25 cellular contexts compared by ENCODE assay signal in genomic region chr7:1288390-1288995, GRCh38. TPM values are rescaled to one million over a fixed set of nuclear protein-coding genes. Genes with fewer than 3 reads are reported as not detected.
A peak's percentile ranks its signal among the peaks of the same experiment; 100 is the strongest.
DNase-seq lines count a peak whose midpoint lies in the region; ATAC-seq lines count a peak whose summit lies in the region.
"Had no signal": no experiment of that assay in that cellular context is flagged by ENCODE, and none has a peak within 500 bp of the region (broad histone marks: within the 10 kb centered on the region; RNA-seq: fewer than 3 reads in every experiment).

No MANE protein-coding gene starts in this region.

- H3K9me3 ChIP-seq in MG63: no peaks in the 10 kb centered on the region
- H3K9me3 ChIP-seq: Caco-2, SJCRH30 had no signal

- H3K27ac Mint-ChIP-seq in stimulated activated naive CD8-positive, alpha-beta T cell treated with anti-CD3 and anti-CD28 coated beads, Interleukin-15, amount 100 ng/mL, for 72 hours: no peak overlapping the region
- no peak overlapping the region for H3K27ac Mint-ChIP-seq in T-cell
- H3K27ac Mint-ChIP-seq: B cell; CD8-positive, alpha-beta T cell; IgD-negative memory B cell had no signal

- intact Hi-C loops in posterior vena cava (cut with DNase I): no loop called here

- POLR2A ChIA-PET in T-cell (lab: Charles Lee): no interaction called here

- H3K36me3 ChIP-seq in MG63: no peaks in the 10 kb centered on the region
- H3K36me3 ChIP-seq: SJCRH30 had no signal

- peaks cover 17% of the 10 kb centered on the region for H3K4me1 Mint-ChIP-seq in stimulated activated naive CD8-positive, alpha-beta T cell treated with anti-CD3 and anti-CD28 coated beads, Interleukin-15, amount 100 ng/mL, for 72 hours
- peaks cover 6 to 11% (median 10%) of the 10 kb centered on the region in 3 donors for H3K4me1 Mint-ChIP-seq in T-cell

- no peaks in the 10 kb centered on the region for H3K36me3 Mint-ChIP-seq in T-cell
- H3K36me3 Mint-ChIP-seq: CD8-positive, alpha-beta T cell; IgD-negative memory B cell had no signal

- no peak overlapping the region for H3K4me3 Mint-ChIP-seq in stimulated activated naive CD8-positive, alpha-beta T cell treated with anti-CD3 and anti-CD28 coated beads, Interleukin-15, amount 100 ng/mL, for 72 hours
- no peak overlapping the region for H3K4me3 Mint-ChIP-seq in T-cell
- H3K4me3 Mint-ChIP-seq: B cell; CD8-positive, alpha-beta T cell had no signal

- DNase-seq in activated naive CD4-positive, alpha-beta T cell treated with anti-CD3 and anti-CD28 coated beads, Interleukin-2, amount 50 U/mL, for 16 hours: peak; percentile 9
- no peak for DNase-seq in activated naive CD4-positive, alpha-beta T cell treated with Interleukin-2 at 50 U/mL for 16 hours
- DNase-seq in stimulated activated naive CD8-positive, alpha-beta T cell treated with anti-CD3 and anti-CD28 coated beads, Interleukin-15, amount 100 ng/mL, for 72 hours: no peak
- DNase-seq in stimulated activated naive CD8-positive, alpha-beta T cell treated with anti-CD3 and anti-CD28 coated beads, Interleukin-15, Interleukin-2, amounts not matched to agents 100 U/mL and 50 U/mL, for 24 hours: no peak
- DNase-seq in posterior vena cava (ENCODE audit: low spot score) (peak; percentile 67), T-cell (no peak), MG63 (no peak)
- DNase-seq: Caco-2; CD8-positive, alpha-beta T cell; DMS79; EL; GF-D8; NCI-H1092; NCI-H1417 treated with DMSO at 0.1 percent for 48 hours; NCI-H187; NCI-H2081 treated with DMSO at 0.1 percent for 48 hours; NCI-H2171; NCI-H226; NCI-H510A; NCI-H69; SJCRH30 had no signal

- ATAC-seq in stimulated activated naive CD8-positive, alpha-beta T cell treated with anti-CD3 and anti-CD28 coated beads, Interleukin-15, amount 100 ng/mL, for 72 hours: peak; percentile 20
- no peak for ATAC-seq in stimulated activated naive CD8-positive, alpha-beta T cell treated with anti-CD3 and anti-CD28 coated beads, Interleukin-15, Interleukin-2, amounts not matched to agents 100 U/mL and 50 U/mL, for 24 hours
- no peak for ATAC-seq in T-cell (replicated peaks in 1 of 4)
- ATAC-seq: CD8-positive, alpha-beta T cell; HCT116 had no signal

- H3K9me3 Mint-ChIP-seq in stimulated activated naive CD8-positive, alpha-beta T cell treated with anti-CD3 and anti-CD28 coated beads, Interleukin-15, amount 100 ng/mL, for 72 hours: no peaks in the 10 kb centered on the region
- no peaks in the 10 kb centered on the region for H3K9me3 Mint-ChIP-seq in T-cell
- H3K9me3 Mint-ChIP-seq: CD8-positive, alpha-beta T cell; IgD-negative memory B cell had no signal

- CTCF ChIA-PET in T-cell (lab: Charles Lee): no interaction called here

- H3K27me3 Mint-ChIP-seq in stimulated activated naive CD8-positive, alpha-beta T cell treated with anti-CD3 and anti-CD28 coated beads, Interleukin-15, amount 100 ng/mL, for 72 hours: peaks cover 70% of the 10 kb centered on the region
- H3K27me3 Mint-ChIP-seq in T-cell: peaks cover 0 to 25% of the 10 kb centered on the region in 2 donors

- no peak overlapping the region for H3K4me3 ChIP-seq in MG63
- H3K4me3 ChIP-seq: SJCRH30 had no signal

- H3K27me3 ChIP-seq in MG63: no peaks in the 10 kb centered on the region
- H3K27me3 ChIP-seq: SJCRH30 had no signal

RNA-seq across cellular contexts. Expression of gene UNCX, which starts 55.8 kb away (rescaled TPM):
- total RNA-seq in posterior vena cava (not detected), T-cell (not detected)
- total RNA-seq in MG63 (2014; rRNA removed; shearing (Covaris generic); ENCODE audit: low replicate concordance): not detected in 2 replicates
- total RNA-seq: B cell; Caco-2; CD8-positive, alpha-beta T cell; H1 had no signal

Comparison
In these comparisons a context has a peak if more than half of its experiments do, and no peak if none do; other contexts are left out.
1. DNase-seq: peak in activated naive CD4-positive, alpha-beta T cell treated with anti-CD3 and anti-CD28 coated beads, Interleukin-2, amount 50 U/mL, for 16 hours (single experiment) and posterior vena cava (single experiment); none in activated naive CD4-positive, alpha-beta T cell treated with Interleukin-2 at 50 U/mL for 16 hours (single experiment), stimulated activated naive CD8-positive, alpha-beta T cell treated with anti-CD3 and anti-CD28 coated beads, Interleukin-15, amount 100 ng/mL, for 72 hours (0 of 2), stimulated activated naive CD8-positive, alpha-beta T cell treated with anti-CD3 and anti-CD28 coated beads, Interleukin-15, Interleukin-2, amounts not matched to agents 100 U/mL and 50 U/mL, for 24 hours (single experiment), T-cell (0 of 34) and MG63 (single experiment).